17 cellular contexts compared by ENCODE assay signal in genomic region chr14:57610631-57611030, GRCh38.
DNase-seq lines count a peak whose midpoint lies in the region; ATAC-seq, FAIRE-seq and TF ChIP-seq lines count a peak whose summit lies in the region.
"Had no signal": no experiment of that assay in that cellular context is flagged by ENCODE, and none has a peak within 500 bp of the region (broad histone marks: within the 10 kb centered on the region; RNA-seq: fewer than 3 reads in every experiment).

No MANE protein-coding gene starts in this region.

- FAIRE-seq in urothelium cell line (lab: Jason Lieb, UNC): peak; percentile 20
- FAIRE-seq: HepG2 had no signal

- no peak overlapping the region for H3K4me3 ChIP-seq in LNCaP clone FGC (ENCODE audit: low read depth, low read length)
- H3K4me3 ChIP-seq: BLaER1, GM23248, HAP-1 had no signal

- no peak for TF ChIP-seq CTCF in LNCaP clone FGC (IDR thresholded peaks at IDR 0.05; ENCODE audit: control insufficient read depth, extremely low read depth, insufficient read depth)

- no peak for ATAC-seq in HG02642 (IDR thresholded peaks at IDR 0.05; ENCODE audit: poor library complexity, unreplicated experiment)
- ATAC-seq: CD8-positive, alpha-beta T cell; HepG2 had no signal

- peak; percentile 37 for DNase-seq in DMS 273 (lab: John Stamatoyannopoulos, UW; ENCODE audit: unreplicated experiment)
- no peak for DNase-seq in DMS 273 treated with DMSO at 0.1 percent for 48 hours (lab: John Stamatoyannopoulos, UW)
- peak; percentile 67 for DNase-seq in DMS53 (lab: John Stamatoyannopoulos, UW)
- peak; percentile 97 for DNase-seq in LNCaP clone FGC (ENCODE audit: low read depth)
- no peak for DNase-seq in urothelium cell line (ENCODE audit: low spot score)
- DNase-seq in activated CD8-positive, alpha-beta memory T cell treated with anti-CD3 and anti-CD28 coated beads, Interleukin-2, amount 50 U/mL, for 48 hours: no peak
- DNase-seq: 8988T; Calu3; CD8-positive, alpha-beta T cell; DMS79 treated with DMSO at 0.1 percent for 48 hours; GF-D8; GM23248; KBM-7 had no signal

Comparison
In these comparisons a context has a peak if more than half of its experiments do, and no peak if none do; other contexts are left out.
1. DNase-seq: peak in DMS 273 (single experiment), DMS53 (single experiment) and LNCaP clone FGC (single experiment); none in DMS 273 treated with DMSO at 0.1 percent for 48 hours (single experiment), urothelium cell line (single experiment) and activated CD8-positive, alpha-beta memory T cell treated with anti-CD3 and anti-CD28 coated beads, Interleukin-2, amount 50 U/mL, for 48 hours (single experiment).